2 cellular contexts compared by ENCODE assay signal in the genomic region with DNA sequence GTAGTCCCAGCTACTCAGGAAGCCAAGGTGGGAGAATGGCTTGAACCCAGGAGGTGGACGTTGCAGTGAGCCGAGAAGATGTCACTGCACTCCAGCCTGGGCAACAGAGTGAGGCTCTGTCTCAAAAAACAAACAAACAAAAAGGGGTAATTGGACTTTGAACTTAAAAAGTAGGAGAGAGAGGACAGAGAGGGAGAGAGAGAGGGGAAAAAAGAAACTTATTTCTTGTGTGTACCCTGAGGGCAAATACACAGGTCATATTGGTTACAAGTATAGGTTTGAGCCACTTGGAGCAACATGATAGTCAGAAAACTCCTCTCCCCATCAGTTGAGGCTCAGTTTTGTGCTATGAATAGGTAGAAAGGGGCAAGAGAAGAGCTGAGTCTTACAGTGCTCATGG.
TF ChIP-seq lines count a peak whose summit lies in the region.

No MANE protein-coding gene starts in this region.

TF ChIP-seq in K562, 482 proteins besides CTCF, POLR2A, EP300 and RAD21:
- TF ChIP-seq, protein P1, sequence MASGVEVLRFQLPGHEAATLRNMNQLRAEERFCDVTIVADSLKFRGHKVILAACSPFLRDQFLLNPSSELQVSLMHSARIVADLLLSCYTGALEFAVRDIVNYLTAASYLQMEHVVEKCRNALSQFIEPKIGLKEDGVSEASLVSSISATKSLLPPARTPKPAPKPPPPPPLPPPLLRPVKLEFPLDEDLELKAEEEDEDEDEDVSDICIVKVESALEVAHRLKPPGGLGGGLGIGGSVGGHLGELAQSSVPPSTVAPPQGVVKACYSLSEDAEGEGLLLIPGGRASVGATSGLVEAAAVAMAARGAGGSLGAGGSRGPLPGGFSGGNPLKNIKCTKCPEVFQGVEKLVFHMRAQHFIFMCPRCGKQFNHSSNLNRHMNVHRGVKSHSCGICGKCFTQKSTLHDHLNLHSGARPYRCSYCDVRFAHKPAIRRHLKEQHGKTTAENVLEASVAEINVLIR (CRISPR knock-in tag; IDR thresholded peaks at IDR 0.05) = no peak
- TF ChIP-seq HMGN3 (IDR thresholded peaks at IDR 0.05; ENCODE audit: borderline replicate concordance, extremely low read depth, insufficient read length, low read depth, low read length) (no peak), ZNF57 (CRISPR knock-in tag; IDR thresholded peaks at IDR 0.05) (no peak), LEF1 (IDR thresholded peaks at IDR 0.05) (no peak), FUS (optimal IDR thresholded peaks at IDR 0.05; ENCODE audit: low read depth, low read length) (no peak), HMG20A (CRISPR knock-in tag; conservative IDR thresholded peaks at IDR 0.05) (no peak), ZNF354B (CRISPR knock-in tag; IDR thresholded peaks at IDR 0.05) (no peak), ZNF780A (CRISPR knock-in tag; IDR thresholded peaks at IDR 0.05) (no peak), ZKSCAN8 (CRISPR knock-in tag; IDR thresholded peaks at IDR 0.05) (no peak), KDM2B (CRISPR knock-in tag; IDR thresholded peaks at IDR 0.05) (no peak), BMI1 (IDR thresholded peaks at IDR 0.05; ENCODE audit: low read length) (no peak), U2AF2 (optimal IDR thresholded peaks at IDR 0.05; ENCODE audit: low read depth, low read length) (no peak), CREBBP (IDR thresholded peaks at IDR 0.05; ENCODE audit: low read depth, low read length) (no peak), SRSF9 (IDR thresholded peaks at IDR 0.05; ENCODE audit: borderline replicate concordance, low read depth, low read length) (no peak), RAD51 (IDR thresholded peaks at IDR 0.05; ENCODE audit: borderline replicate concordance, low read depth) (no peak), DACH1 (IDR thresholded peaks at IDR 0.05; ENCODE audit: partially characterized antibody) (no peak)
- TF ChIP-seq, protein P2, sequence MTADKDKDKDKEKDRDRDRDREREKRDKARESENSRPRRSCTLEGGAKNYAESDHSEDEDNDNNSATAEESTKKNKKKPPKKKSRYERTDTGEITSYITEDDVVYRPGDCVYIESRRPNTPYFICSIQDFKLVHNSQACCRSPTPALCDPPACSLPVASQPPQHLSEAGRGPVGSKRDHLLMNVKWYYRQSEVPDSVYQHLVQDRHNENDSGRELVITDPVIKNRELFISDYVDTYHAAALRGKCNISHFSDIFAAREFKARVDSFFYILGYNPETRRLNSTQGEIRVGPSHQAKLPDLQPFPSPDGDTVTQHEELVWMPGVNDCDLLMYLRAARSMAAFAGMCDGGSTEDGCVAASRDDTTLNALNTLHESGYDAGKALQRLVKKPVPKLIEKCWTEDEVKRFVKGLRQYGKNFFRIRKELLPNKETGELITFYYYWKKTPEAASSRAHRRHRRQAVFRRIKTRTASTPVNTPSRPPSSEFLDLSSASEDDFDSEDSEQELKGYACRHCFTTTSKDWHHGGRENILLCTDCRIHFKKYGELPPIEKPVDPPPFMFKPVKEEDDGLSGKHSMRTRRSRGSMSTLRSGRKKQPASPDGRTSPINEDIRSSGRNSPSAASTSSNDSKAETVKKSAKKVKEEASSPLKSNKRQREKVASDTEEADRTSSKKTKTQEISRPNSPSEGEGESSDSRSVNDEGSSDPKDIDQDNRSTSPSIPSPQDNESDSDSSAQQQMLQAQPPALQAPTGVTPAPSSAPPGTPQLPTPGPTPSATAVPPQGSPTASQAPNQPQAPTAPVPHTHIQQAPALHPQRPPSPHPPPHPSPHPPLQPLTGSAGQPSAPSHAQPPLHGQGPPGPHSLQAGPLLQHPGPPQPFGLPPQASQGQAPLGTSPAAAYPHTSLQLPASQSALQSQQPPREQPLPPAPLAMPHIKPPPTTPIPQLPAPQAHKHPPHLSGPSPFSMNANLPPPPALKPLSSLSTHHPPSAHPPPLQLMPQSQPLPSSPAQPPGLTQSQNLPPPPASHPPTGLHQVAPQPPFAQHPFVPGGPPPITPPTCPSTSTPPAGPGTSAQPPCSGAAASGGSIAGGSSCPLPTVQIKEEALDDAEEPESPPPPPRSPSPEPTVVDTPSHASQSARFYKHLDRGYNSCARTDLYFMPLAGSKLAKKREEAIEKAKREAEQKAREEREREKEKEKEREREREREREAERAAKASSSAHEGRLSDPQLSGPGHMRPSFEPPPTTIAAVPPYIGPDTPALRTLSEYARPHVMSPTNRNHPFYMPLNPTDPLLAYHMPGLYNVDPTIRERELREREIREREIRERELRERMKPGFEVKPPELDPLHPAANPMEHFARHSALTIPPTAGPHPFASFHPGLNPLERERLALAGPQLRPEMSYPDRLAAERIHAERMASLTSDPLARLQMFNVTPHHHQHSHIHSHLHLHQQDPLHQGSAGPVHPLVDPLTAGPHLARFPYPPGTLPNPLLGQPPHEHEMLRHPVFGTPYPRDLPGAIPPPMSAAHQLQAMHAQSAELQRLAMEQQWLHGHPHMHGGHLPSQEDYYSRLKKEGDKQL (CRISPR knock-in tag; IDR thresholded peaks at IDR 0.05; ENCODE audit: borderline replicate concordance) = no peak
- TF ChIP-seq, protein P3, sequence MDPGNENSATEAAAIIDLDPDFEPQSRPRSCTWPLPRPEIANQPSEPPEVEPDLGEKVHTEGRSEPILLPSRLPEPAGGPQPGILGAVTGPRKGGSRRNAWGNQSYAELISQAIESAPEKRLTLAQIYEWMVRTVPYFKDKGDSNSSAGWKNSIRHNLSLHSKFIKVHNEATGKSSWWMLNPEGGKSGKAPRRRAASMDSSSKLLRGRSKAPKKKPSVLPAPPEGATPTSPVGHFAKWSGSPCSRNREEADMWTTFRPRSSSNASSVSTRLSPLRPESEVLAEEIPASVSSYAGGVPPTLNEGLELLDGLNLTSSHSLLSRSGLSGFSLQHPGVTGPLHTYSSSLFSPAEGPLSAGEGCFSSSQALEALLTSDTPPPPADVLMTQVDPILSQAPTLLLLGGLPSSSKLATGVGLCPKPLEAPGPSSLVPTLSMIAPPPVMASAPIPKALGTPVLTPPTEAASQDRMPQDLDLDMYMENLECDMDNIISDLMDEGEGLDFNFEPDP (CRISPR knock-in tag; IDR thresholded peaks at IDR 0.05) = no peak
TF ChIP-seq in K562: peak in this region for 0.

TF ChIP-seq in HepG2, 621 proteins besides CTCF, POLR2A, EP300 and RAD21:
- TF ChIP-seq, protein P4, sequence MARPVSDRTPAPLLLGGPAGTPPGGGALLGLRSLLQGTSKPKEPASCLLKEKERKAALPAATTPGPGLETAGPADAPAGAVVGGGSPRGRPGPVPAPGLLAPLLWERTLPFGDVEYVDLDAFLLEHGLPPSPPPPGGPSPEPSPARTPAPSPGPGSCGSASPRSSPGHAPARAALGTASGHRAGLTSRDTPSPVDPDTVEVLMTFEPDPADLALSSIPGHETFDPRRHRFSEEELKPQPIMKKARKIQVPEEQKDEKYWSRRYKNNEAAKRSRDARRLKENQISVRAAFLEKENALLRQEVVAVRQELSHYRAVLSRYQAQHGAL (CRISPR knock-in tag; IDR thresholded peaks at IDR 0.05; ENCODE audit: not compliant biosample characterization) = no peak
- TF ChIP-seq SAFB2 (CRISPR knock-in tag; IDR thresholded peaks at IDR 0.05; ENCODE audit: borderline replicate concordance, low read depth) (no peak), EZH2 (conservative IDR thresholded peaks at IDR 0.05; ENCODE audit: low read depth, low read length) (no peak), ZNF121 (CRISPR knock-in tag; IDR thresholded peaks at IDR 0.05) (peak; percentile 47), ZNF274 (CRISPR knock-in tag; IDR thresholded peaks at IDR 0.05) (no peak), ZNF780A (CRISPR knock-in tag; IDR thresholded peaks at IDR 0.05) (no peak), ZNF713 (CRISPR knock-in tag; IDR thresholded peaks at IDR 0.05) (no peak), ZFAT (CRISPR knock-in tag; conservative IDR thresholded peaks at IDR 0.05) (no peak), HNF4A (CRISPR knock-in tag; IDR thresholded peaks at IDR 0.05) (peak; percentile 41; the same call in 1 of the 2 replicates), ZNF768 (CRISPR knock-in tag; IDR thresholded peaks at IDR 0.05) (no peak), RARA (CRISPR knock-in tag; IDR thresholded peaks at IDR 0.05) (0 out of 2 replicates have a peak, but pooled peaks have one; percentile 11)
- TF ChIP-seq, protein P5, sequence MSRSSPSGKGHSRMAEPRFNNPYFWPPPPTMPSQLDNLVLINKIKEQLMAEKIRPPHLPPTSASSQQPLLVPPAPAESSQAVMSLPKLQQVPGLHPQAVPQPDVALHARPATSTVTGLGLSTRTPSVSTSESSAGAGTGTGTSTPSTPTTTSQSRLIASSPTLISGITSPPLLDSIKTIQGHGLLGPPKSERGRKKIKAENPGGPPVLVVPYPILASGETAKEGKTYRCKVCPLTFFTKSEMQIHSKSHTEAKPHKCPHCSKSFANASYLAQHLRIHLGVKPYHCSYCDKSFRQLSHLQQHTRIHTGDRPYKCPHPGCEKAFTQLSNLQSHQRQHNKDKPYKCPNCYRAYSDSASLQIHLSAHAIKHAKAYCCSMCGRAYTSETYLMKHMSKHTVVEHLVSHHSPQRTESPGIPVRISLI (CRISPR knock-in tag; IDR thresholded peaks at IDR 0.05; ENCODE audit: borderline replicate concordance) = no peak
- TF ChIP-seq, protein P6, sequence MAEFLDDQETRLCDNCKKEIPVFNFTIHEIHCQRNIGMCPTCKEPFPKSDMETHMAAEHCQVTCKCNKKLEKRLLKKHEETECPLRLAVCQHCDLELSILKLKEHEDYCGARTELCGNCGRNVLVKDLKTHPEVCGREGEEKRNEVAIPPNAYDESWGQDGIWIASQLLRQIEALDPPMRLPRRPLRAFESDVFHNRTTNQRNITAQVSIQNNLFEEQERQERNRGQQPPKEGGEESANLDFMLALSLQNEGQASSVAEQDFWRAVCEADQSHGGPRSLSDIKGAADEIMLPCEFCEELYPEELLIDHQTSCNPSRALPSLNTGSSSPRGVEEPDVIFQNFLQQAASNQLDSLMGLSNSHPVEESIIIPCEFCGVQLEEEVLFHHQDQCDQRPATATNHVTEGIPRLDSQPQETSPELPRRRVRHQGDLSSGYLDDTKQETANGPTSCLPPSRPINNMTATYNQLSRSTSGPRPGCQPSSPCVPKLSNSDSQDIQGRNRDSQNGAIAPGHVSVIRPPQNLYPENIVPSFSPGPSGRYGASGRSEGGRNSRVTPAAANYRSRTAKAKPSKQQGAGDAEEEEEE (CRISPR knock-in tag; IDR thresholded peaks at IDR 0.05; ENCODE audit: borderline replicate concordance) = no peak
- TF ChIP-seq, protein P7, sequence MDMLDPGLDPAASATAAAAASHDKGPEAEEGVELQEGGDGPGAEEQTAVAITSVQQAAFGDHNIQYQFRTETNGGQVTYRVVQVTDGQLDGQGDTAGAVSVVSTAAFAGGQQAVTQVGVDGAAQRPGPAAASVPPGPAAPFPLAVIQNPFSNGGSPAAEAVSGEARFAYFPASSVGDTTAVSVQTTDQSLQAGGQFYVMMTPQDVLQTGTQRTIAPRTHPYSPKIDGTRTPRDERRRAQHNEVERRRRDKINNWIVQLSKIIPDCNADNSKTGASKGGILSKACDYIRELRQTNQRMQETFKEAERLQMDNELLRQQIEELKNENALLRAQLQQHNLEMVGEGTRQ (IDR thresholded peaks at IDR 0.05; ENCODE audit: low read depth, low read length) = no peak
- TF ChIP-seq, protein P7 (CRISPR knock-in tag; IDR thresholded peaks at IDR 0.05; ENCODE audit: borderline replicate concordance) = no peak
- TF ChIP-seq, protein P8, sequence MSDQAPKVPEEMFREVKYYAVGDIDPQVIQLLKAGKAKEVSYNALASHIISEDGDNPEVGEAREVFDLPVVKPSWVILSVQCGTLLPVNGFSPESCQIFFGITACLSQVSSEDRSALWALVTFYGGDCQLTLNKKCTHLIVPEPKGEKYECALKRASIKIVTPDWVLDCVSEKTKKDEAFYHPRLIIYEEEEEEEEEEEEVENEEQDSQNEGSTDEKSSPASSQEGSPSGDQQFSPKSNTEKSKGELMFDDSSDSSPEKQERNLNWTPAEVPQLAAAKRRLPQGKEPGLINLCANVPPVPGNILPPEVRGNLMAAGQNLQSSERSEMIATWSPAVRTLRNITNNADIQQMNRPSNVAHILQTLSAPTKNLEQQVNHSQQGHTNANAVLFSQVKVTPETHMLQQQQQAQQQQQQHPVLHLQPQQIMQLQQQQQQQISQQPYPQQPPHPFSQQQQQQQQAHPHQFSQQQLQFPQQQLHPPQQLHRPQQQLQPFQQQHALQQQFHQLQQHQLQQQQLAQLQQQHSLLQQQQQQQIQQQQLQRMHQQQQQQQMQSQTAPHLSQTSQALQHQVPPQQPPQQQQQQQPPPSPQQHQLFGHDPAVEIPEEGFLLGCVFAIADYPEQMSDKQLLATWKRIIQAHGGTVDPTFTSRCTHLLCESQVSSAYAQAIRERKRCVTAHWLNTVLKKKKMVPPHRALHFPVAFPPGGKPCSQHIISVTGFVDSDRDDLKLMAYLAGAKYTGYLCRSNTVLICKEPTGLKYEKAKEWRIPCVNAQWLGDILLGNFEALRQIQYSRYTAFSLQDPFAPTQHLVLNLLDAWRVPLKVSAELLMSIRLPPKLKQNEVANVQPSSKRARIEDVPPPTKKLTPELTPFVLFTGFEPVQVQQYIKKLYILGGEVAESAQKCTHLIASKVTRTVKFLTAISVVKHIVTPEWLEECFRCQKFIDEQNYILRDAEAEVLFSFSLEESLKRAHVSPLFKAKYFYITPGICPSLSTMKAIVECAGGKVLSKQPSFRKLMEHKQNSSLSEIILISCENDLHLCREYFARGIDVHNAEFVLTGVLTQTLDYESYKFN (CRISPR knock-in tag; conservative IDR thresholded peaks at IDR 0.05) = no peak
- TF ChIP-seq, protein P9, sequence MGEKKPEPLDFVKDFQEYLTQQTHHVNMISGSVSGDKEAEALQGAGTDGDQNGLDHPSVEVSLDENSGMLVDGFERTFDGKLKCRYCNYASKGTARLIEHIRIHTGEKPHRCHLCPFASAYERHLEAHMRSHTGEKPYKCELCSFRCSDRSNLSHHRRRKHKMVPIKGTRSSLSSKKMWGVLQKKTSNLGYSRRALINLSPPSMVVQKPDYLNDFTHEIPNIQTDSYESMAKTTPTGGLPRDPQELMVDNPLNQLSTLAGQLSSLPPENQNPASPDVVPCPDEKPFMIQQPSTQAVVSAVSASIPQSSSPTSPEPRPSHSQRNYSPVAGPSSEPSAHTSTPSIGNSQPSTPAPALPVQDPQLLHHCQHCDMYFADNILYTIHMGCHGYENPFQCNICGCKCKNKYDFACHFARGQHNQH (CRISPR knock-in tag; IDR thresholded peaks at IDR 0.05) = no peak
